In the genomic region with DNA sequence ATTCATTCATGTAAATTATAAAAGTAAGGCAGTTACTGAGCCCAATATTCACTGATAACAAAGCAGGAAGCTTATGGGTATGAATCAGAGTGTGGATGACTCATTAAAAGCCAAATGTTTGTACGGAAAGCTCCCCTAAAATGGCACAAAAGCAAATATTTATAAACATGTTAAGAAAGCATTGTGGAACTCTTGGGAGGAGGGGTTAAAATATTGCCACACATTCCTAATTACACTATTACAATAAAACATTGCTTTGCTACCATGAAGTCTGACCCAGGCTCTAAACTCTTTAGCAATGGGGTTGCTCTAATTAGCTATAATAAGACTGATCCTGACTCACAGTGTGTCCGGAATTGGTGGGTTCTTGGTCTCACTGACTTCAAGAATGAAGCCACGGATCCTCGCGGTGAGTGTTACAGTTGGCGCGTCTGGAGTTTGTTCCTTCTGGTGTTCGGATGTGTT, we compare ENCODE assay signal across 10 cellular contexts.
DNase-seq lines count a peak whose midpoint lies in the region; ATAC-seq and TF ChIP-seq lines count a peak whose summit lies in the region.
"Had no signal": no experiment of that assay in that cellular context is flagged by ENCODE, and none has a peak within 500 bp of the region (broad histone marks: within the 10 kb centered on the region; RNA-seq: fewer than 3 reads in every experiment).

No MANE protein-coding gene starts in this region.

- in situ Hi-C loops in IMR-90 (cut with MboI; ENCODE audit: low sequenced_read_pairs) = no loop called here

- POLR2A ChIA-PET in IMR-90 (lab: Charles Lee; ENCODE audit: unreplicated experiment) = no interaction called here

- H2BK5ac ChIP-seq in IMR-90 (ENCODE audit: low read depth, low read length, poor library complexity, severe bottlenecking) = no peak overlapping the region

- peak overlapping the region; percentile 34; the same call in 1 of the 2 replicates for H3K4me2 ChIP-seq in IMR-90 (ENCODE audit: low read depth, low read length)

- no peak overlapping the region for H3K9ac ChIP-seq in IMR-90 (ENCODE audit: low read depth, low read length)

- ATAC-seq in IMR-90 (ENCODE audit: low read depth) (peak; percentile 69), left lung (peak; percentile 82), HG03108 (IDR thresholded peaks at IDR 0.05; ENCODE audit: unreplicated experiment) (no peak)
- ATAC-seq: naive thymus-derived CD4-positive, alpha-beta T cell had no signal

- H3K27ac ChIP-seq in IMR-90 (ENCODE audit: insufficient read depth, low read length) (no peak overlapping the region), left lung (no peak overlapping the region), coronary artery (no peak overlapping the region)

- no peak overlapping the region for H2AK5ac ChIP-seq in IMR-90 (ENCODE audit: low read depth, low read length)

- no peaks in the 10 kb centered on the region for H3K9me1 ChIP-seq in IMR-90 (ENCODE audit: insufficient read depth, low read length)

- H3K4me1 ChIP-seq in IMR-90 (ENCODE audit: control insufficient read depth, insufficient read depth, low read length) (peaks cover 8% of the 10 kb centered on the region; the same call in 1 of the 2 replicates), left lung (peaks cover 0 to 8% of the 10 kb centered on the region in 2 donors)

- no peak for TF ChIP-seq POLR2A in IMR-90 (IDR thresholded peaks at IDR 0.05; ENCODE audit: low read depth, low read length)

- H3K27me3 ChIP-seq in IMR-90 (ENCODE audit: control insufficient read depth, insufficient read depth, low read length) (no peaks in the 10 kb centered on the region; the same call in 1 of the 2 replicates), left lung (no peaks in the 10 kb centered on the region)

- H3K4me3 ChIP-seq in IMR-90 (ENCODE audit: insufficient read depth, low read depth, low read length) (no peak overlapping the region), left lung (no peak overlapping the region), coronary artery (no peak overlapping the region)

- H4K91ac ChIP-seq in IMR-90 (ENCODE audit: insufficient read depth, low read depth, low read length) = no peak overlapping the region

- no peak overlapping the region for H2BK120ac ChIP-seq in IMR-90 (ENCODE audit: low read depth, low read length)

- H4K20me1 ChIP-seq in IMR-90 (ENCODE audit: insufficient read depth, low read length) = no peaks in the 10 kb centered on the region

- CTCF ChIA-PET in IMR-90 (lab: Yijun Ruan, JAX) = no interaction called here

- no peak overlapping the region for H2BK20ac ChIP-seq in IMR-90 (ENCODE audit: low read depth, low read length)

- H2AFZ ChIP-seq in IMR-90 (replicated peaks; ENCODE audit: low read length, poor library complexity) = no peak overlapping the region

- H3K4ac ChIP-seq in IMR-90 (ENCODE audit: low read depth, low read length) = no peak overlapping the region

- H3K9me3 Mint-ChIP-seq in activated T-helper 2 cell treated with anti-CD3 and anti-CD28 coated beads, Interferon-gamma antibody, Interleukin-2, Interleukin-4, amounts not matched to agents 10 μg/mL and 5 μg/mL and 100 μg/mL, durations not matched to agents 14 hours and 24 hours and 36 hours = peaks cover 11% of the 10 kb centered on the region

- intact Hi-C loops in IMR-90 (cut with micrococcal nuclease) = no loop called here
- intact Hi-C loops in activated T-helper 2 cell treated with anti-CD3 and anti-CD28 coated beads, Interferon-gamma antibody, Interleukin-2, Interleukin-4, amounts not matched to agents 10 μg/mL and 5 μg/mL and 100 μg/mL, durations not matched to agents 14 hours and 24 hours and 36 hours (cut with micrococcal nuclease) = loop anchor here (5.0 kb wide), 1 partner anchor 107 kb away; no protein-coding TSS in a partner anchor
- intact Hi-C loops in left lung (cut with DNase I) = no loop called here

- H3K4me3 Mint-ChIP-seq in activated T-helper 2 cell treated with anti-CD3 and anti-CD28 coated beads, Interferon-gamma antibody, Interleukin-2, Interleukin-4, amounts not matched to agents 10 μg/mL and 5 μg/mL and 100 μg/mL, durations not matched to agents 14 hours and 24 hours and 36 hours (ENCODE audit: low read depth) = no peak overlapping the region

- H3K36me3 ChIP-seq in IMR-90 (ENCODE audit: control insufficient read depth, insufficient read depth, low read length) (no peaks in the 10 kb centered on the region), left lung (no peaks in the 10 kb centered on the region)

- H3K23ac ChIP-seq in IMR-90 (ENCODE audit: low read depth, low read length) = no peak overlapping the region

- no TSS peak for BruUV-seq in IMR-90 (replicated peaks; lab: Mats Ljungman, UMichigan)

- peak overlapping the region; percentile 38 for H3K27ac Mint-ChIP-seq in activated T-helper 2 cell treated with anti-CD3 and anti-CD28 coated beads, Interferon-gamma antibody, Interleukin-2, Interleukin-4, amounts not matched to agents 10 μg/mL and 5 μg/mL and 100 μg/mL, durations not matched to agents 14 hours and 24 hours and 36 hours

- H3K4me1 Mint-ChIP-seq in activated T-helper 2 cell treated with anti-CD3 and anti-CD28 coated beads, Interferon-gamma antibody, Interleukin-2, Interleukin-4, amounts not matched to agents 10 μg/mL and 5 μg/mL and 100 μg/mL, durations not matched to agents 14 hours and 24 hours and 36 hours (ENCODE audit: low read depth) = peaks cover 51% of the 10 kb centered on the region

- no peak overlapping the region for H2BK15ac ChIP-seq in IMR-90 (ENCODE audit: low read depth, low read length)

- H3K9me3 ChIP-seq in IMR-90 (ENCODE audit: control insufficient read depth, insufficient read depth, low read length) (no peaks in the 10 kb centered on the region), left lung (no peaks in the 10 kb centered on the region)

- TF ChIP-seq CTCF in IMR-90 (conservative IDR thresholded peaks at IDR 0.05; ENCODE audit: low read depth, low read length) = no peak
- no peak for TF ChIP-seq CTCF in left lung (IDR thresholded peaks at IDR 0.05)
- TF ChIP-seq CTCF in coronary artery (IDR thresholded peaks at IDR 0.05) = no peak

- H3K36me3 Mint-ChIP-seq in activated T-helper 2 cell treated with anti-CD3 and anti-CD28 coated beads, Interferon-gamma antibody, Interleukin-2, Interleukin-4, amounts not matched to agents 10 μg/mL and 5 μg/mL and 100 μg/mL, durations not matched to agents 14 hours and 24 hours and 36 hours (ENCODE audit: low read depth) = no peaks in the 10 kb centered on the region

- H3K56ac ChIP-seq in IMR-90 (ENCODE audit: extremely low read depth, insufficient read depth, low read length) = no peak overlapping the region

- no peak overlapping the region for H4K5ac ChIP-seq in IMR-90 (ENCODE audit: low read depth, low read length)

- no peak overlapping the region for H3K18ac ChIP-seq in IMR-90 (ENCODE audit: low read depth, low read length)

- WGBS in IMR-90 (ENCODE audit: extremely low coverage in 2 of 2, insufficient read length in 1 of 2), 2 experiments = no CpG with 5 or more reads among the region's 8 CpGs

- no peaks in the 10 kb centered on the region for H3K79me1 ChIP-seq in IMR-90 (ENCODE audit: low read depth in 1 of 2, low read length in 2 of 2)

- H4K8ac ChIP-seq in IMR-90 (ENCODE audit: low read depth in 2 of 2, low read length in 2 of 2) = no peak overlapping the region

- DNase-seq in CD1c-positive myeloid dendritic cell (ENCODE audit: extremely low spot score) (peak; percentile 12), IMR-90 (peak; percentile 87), left lung (no peak), retina (no peak), NCI-H2196 treated with DMSO at 0.1 percent for 48 hours (lab: John Stamatoyannopoulos, UW; ENCODE audit: unreplicated experiment) (no peak), coronary artery (ENCODE audit: low spot score) (no peak)
- no peak for DNase-seq in activated T-helper 2 cell treated with anti-CD3 and anti-CD28 coated beads, Interferon-gamma antibody, Interleukin-2, Interleukin-4, amounts not matched to agents 10 μg/mL and 5 μg/mL and 100 μg/mL, durations not matched to agents 14 hours and 24 hours and 36 hours (ENCODE audit: low spot score)
- DNase-seq: effector CD4-positive, alpha-beta T cell; naive thymus-derived CD4-positive, alpha-beta T cell had no signal

- TF ChIP-seq RAD21 in IMR-90 (IDR thresholded peaks at IDR 0.05; ENCODE audit: low read length) = no peak

- no peak overlapping the region for H3K14ac ChIP-seq in IMR-90 (replicated peaks; ENCODE audit: low read depth, low read length)

- H3K27me3 Mint-ChIP-seq in activated T-helper 2 cell treated with anti-CD3 and anti-CD28 coated beads, Interferon-gamma antibody, Interleukin-2, Interleukin-4, amounts not matched to agents 10 μg/mL and 5 μg/mL and 100 μg/mL, durations not matched to agents 14 hours and 24 hours and 36 hours (ENCODE audit: low read depth) = no peaks in the 10 kb centered on the region

- dilution Hi-C loops in IMR-90 (cut with HindIII; ENCODE audit: low sequenced_read_pairs, unreplicated experiment) = no loop called here

- no peak overlapping the region for H2AK9ac ChIP-seq in IMR-90 (replicated peaks; ENCODE audit: low read depth, low read length, poor library complexity)

TF ChIP-seq in IMR-90, 13 proteins besides CTCF, POLR2A, EP300 and RAD21 (continues in another document):
- no peak for TF ChIP-seq MXI1 (IDR thresholded peaks at IDR 0.05; ENCODE audit: borderline replicate concordance, low read depth, low read length)
- TF ChIP-seq RCOR1 (IDR thresholded peaks at IDR 0.05; ENCODE audit: insufficient replicate concordance, low read length) = no peak
- peak; percentile 66 for TF ChIP-seq CEBPB (IDR thresholded peaks at IDR 0.05; ENCODE audit: low read depth, low read length)
- peak; percentile 89 for TF ChIP-seq FOS (IDR thresholded peaks at IDR 0.05; ENCODE audit: low read depth, low read length)
- TF ChIP-seq MAZ (IDR thresholded peaks at IDR 0.05; ENCODE audit: borderline replicate concordance, low read depth, low read length) = no peak
- peak; percentile 25; the same call in 1 of the 2 replicates for TF ChIP-seq BHLHE40 (IDR thresholded peaks at IDR 0.05; ENCODE audit: low read depth, low read length)
- TF ChIP-seq, protein P1, sequence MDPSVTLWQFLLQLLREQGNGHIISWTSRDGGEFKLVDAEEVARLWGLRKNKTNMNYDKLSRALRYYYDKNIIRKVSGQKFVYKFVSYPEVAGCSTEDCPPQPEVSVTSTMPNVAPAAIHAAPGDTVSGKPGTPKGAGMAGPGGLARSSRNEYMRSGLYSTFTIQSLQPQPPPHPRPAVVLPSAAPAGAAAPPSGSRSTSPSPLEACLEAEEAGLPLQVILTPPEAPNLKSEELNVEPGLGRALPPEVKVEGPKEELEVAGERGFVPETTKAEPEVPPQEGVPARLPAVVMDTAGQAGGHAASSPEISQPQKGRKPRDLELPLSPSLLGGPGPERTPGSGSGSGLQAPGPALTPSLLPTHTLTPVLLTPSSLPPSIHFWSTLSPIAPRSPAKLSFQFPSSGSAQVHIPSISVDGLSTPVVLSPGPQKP (IDR thresholded peaks at IDR 0.05; ENCODE audit: borderline replicate concordance, low read depth, low read length) = no peak
- no peak for TF ChIP-seq CHD1 (IDR thresholded peaks at IDR 0.05; ENCODE audit: low read depth, low read length)
- TF ChIP-seq RFX5 (IDR thresholded peaks at IDR 0.05; ENCODE audit: low read depth, low read length) = no peak
- no peak for TF ChIP-seq MAFK (IDR thresholded peaks at IDR 0.05; ENCODE audit: low read depth, low read length)

Comparison
In these comparisons a context has a peak if more than half of its experiments do, and no peak if none do; other contexts are left out.
1. DNase-seq: peak in CD1c-positive myeloid dendritic cell (single experiment) and IMR-90 (single experiment); none in activated T-helper 2 cell treated with anti-CD3 and anti-CD28 coated beads, Interferon-gamma antibody, Interleukin-2, Interleukin-4, amounts not matched to agents 10 μg/mL and 5 μg/mL and 100 μg/mL, durations not matched to agents 14 hours and 24 hours and 36 hours (single experiment), left lung (0 of 2), retina (single experiment), NCI-H2196 treated with DMSO at 0.1 percent for 48 hours (single experiment) and coronary artery (single experiment).